1 cellular context compared by ENCODE assay signal in genomic region chr2:235762832-235763598, GRCh38.
TF ChIP-seq lines count a peak whose summit lies in the region.

No MANE protein-coding gene starts in this region.

TF ChIP-seq in HepG2, 621 proteins besides CTCF, POLR2A, EP300 and RAD21 (continued from another document and continues in another):
- TF ChIP-seq SNAPC4 (CRISPR knock-in tag; IDR thresholded peaks at IDR 0.05) (no peak), MEF2D (CRISPR knock-in tag; IDR thresholded peaks at IDR 0.05) (no peak), HNF4A (CRISPR knock-in tag; IDR thresholded peaks at IDR 0.05) (0 out of 2 replicates have a peak, but pooled peaks have one; percentile 21), ZNF30 (CRISPR knock-in tag; IDR thresholded peaks at IDR 0.05) (no peak), CERS6 (CRISPR knock-in tag; IDR thresholded peaks at IDR 0.05) (no peak), KLF12 (CRISPR knock-in tag; IDR thresholded peaks at IDR 0.05; ENCODE audit: borderline replicate concordance) (no peak), SALL1 (CRISPR knock-in tag; IDR thresholded peaks at IDR 0.05) (no peak), ETV5 (CRISPR knock-in tag; IDR thresholded peaks at IDR 0.05; ENCODE audit: borderline replicate concordance) (peak; percentile 58; the same call in 1 of the 2 replicates), AGO1 (IDR thresholded peaks at IDR 0.05; ENCODE audit: low read depth, low read length, poor library complexity, severe bottlenecking) (no peak), CREBL2 (CRISPR knock-in tag; IDR thresholded peaks at IDR 0.05; ENCODE audit: borderline replicate concordance) (no peak), FOXP4 (CRISPR knock-in tag; IDR thresholded peaks at IDR 0.05) (0 out of 2 replicates have a peak, but pooled peaks have one; percentile 27), HDAC1 (CRISPR knock-in tag; IDR thresholded peaks at IDR 0.05) (peak; percentile 53; the same call in 1 of the 2 replicates), ZNF557 (CRISPR knock-in tag; IDR thresholded peaks at IDR 0.05) (no peak), KDM5B (CRISPR knock-in tag; IDR thresholded peaks at IDR 0.05; ENCODE audit: borderline replicate concordance) (no peak), ARID5B (CRISPR knock-in tag; IDR thresholded peaks at IDR 0.05) (peak; percentile 49; the same call in 1 of the 2 replicates), ZBTB8A (CRISPR knock-in tag; IDR thresholded peaks at IDR 0.05; ENCODE audit: borderline replicate concordance, low read depth) (no peak), MBNL3 (CRISPR knock-in tag; conservative IDR thresholded peaks at IDR 0.05) (no peak), HMG20B (CRISPR knock-in tag; conservative IDR thresholded peaks at IDR 0.05) (no peak), ZNF724P (CRISPR knock-in tag; IDR thresholded peaks at IDR 0.05; ENCODE audit: borderline replicate concordance) (no peak), NFYB (CRISPR knock-in tag; IDR thresholded peaks at IDR 0.05) (no peak), CHD4 (IDR thresholded peaks at IDR 0.05; ENCODE audit: borderline replicate concordance, low read length) (no peak), MXD4 (CRISPR knock-in tag; IDR thresholded peaks at IDR 0.05) (no peak), ZBTB34 (CRISPR knock-in tag; IDR thresholded peaks at IDR 0.05) (no peak), ZBTB10 (CRISPR knock-in tag; IDR thresholded peaks at IDR 0.05; ENCODE audit: borderline replicate concordance) (no peak), ZNF121 (CRISPR knock-in tag; IDR thresholded peaks at IDR 0.05) (no peak), TEF (CRISPR knock-in tag; IDR thresholded peaks at IDR 0.05) (no peak), PAXIP1 (CRISPR knock-in tag; conservative IDR thresholded peaks at IDR 0.05) (peak; percentile 66), FOXO4 (CRISPR knock-in tag; conservative IDR thresholded peaks at IDR 0.05) (0 out of 2 replicates have a peak, but pooled peaks have one; percentile 36), JDP2 (CRISPR knock-in tag; IDR thresholded peaks at IDR 0.05; ENCODE audit: borderline replicate concordance) (no peak), ZNF652 (CRISPR knock-in tag; IDR thresholded peaks at IDR 0.05; ENCODE audit: borderline replicate concordance, low read depth) (no peak), ZNF839 (CRISPR knock-in tag; IDR thresholded peaks at IDR 0.05; ENCODE audit: borderline replicate concordance) (no peak), EEA1 (CRISPR knock-in tag; IDR thresholded peaks at IDR 0.05; ENCODE audit: borderline replicate concordance) (no peak), FOSL2 (CRISPR knock-in tag; IDR thresholded peaks at IDR 0.05) (no peak), TAF1 (CRISPR knock-in tag; IDR thresholded peaks at IDR 0.05) (no peak), GABPA (IDR thresholded peaks at IDR 0.05; ENCODE audit: low read depth, low read length) (no peak), GABPA (CRISPR knock-in tag; IDR thresholded peaks at IDR 0.05; ENCODE audit: low read depth) (0 out of 2 replicates have a peak, but pooled peaks have one; percentile 14), MAFG (CRISPR knock-in tag; IDR thresholded peaks at IDR 0.05) (no peak)
